22 cellular contexts compared by ENCODE assay signal in the genomic region with DNA sequence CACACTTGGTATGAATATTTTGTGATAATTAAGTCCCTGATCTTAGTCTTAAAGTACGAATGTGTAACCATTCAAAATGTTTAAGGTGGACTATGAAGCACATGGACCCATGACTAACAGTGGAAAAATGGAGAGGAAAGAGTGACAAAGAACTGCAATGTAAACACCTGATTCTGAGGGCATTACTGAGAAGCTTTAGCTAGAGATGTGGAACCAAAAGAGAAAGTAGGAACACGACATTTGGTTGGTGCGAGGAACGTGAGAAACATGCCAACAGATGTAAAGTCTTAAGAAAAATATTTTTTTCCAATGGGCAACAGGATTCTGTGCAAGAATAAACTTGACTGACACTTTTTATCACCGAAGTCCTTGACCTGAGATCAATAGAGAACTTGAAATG.
DNase-seq lines count a peak whose midpoint lies in the region; TF ChIP-seq lines count a peak whose summit lies in the region.
"Had no signal": no experiment of that assay in that cellular context is flagged by ENCODE, and none has a peak within 500 bp of the region (broad histone marks: within the 10 kb centered on the region; RNA-seq: fewer than 3 reads in every experiment).

No MANE protein-coding gene starts in this region.

- H3K9me2 ChIP-seq in MM.1S (replicated peaks; ENCODE audit: insufficient read depth, low read length): no peaks in the 10 kb centered on the region

- H4K20me1 ChIP-seq in MM.1S (ENCODE audit: insufficient read depth, low read length) (no peaks in the 10 kb centered on the region), OCI-LY3 (ENCODE audit: insufficient read depth, low read length) (no peaks in the 10 kb centered on the region)
- H4K20me1 ChIP-seq: BLaER1 treated with 17β-estradiol and CSF1 and Interleukin-3, amounts not matched to agents 10 nM and 100 nM had no signal

- TF ChIP-seq CTCF in MM.1S (IDR thresholded peaks at IDR 0.05; ENCODE audit: low read length) (no peak), OCI-LY3 (IDR thresholded peaks at IDR 0.05; ENCODE audit: low read depth, low read length) (no peak), WERI-Rb-1 (IDR thresholded peaks at IDR 0.05; ENCODE audit: low read depth, low read length) (no peak)

- H3K36me3 ChIP-seq in MM.1S (replicated peaks; ENCODE audit: insufficient read depth, low read length) (no peaks in the 10 kb centered on the region), OCI-LY3 (replicated peaks; ENCODE audit: low read depth, low read length) (no peaks in the 10 kb centered on the region), WERI-Rb-1 (no peaks in the 10 kb centered on the region)
- H3K36me3 ChIP-seq: BLaER1 treated with 17β-estradiol and CSF1 and Interleukin-3, amounts not matched to agents 10 nM and 100 nM had no signal

- H3K4me3 ChIP-seq in MM.1S (ENCODE audit: low read length) (peak overlapping the region; percentile 3; the same call in 1 of the 2 replicates), OCI-LY3 (ENCODE audit: low read length) (peak overlapping the region; percentile 32), WERI-Rb-1 (ENCODE audit: low read depth, low read length) (no peak overlapping the region)
- H3K4me3 ChIP-seq: A549; BLaER1 treated with 17β-estradiol and CSF1 and Interleukin-3, amounts not matched to agents 10 nM and 100 nM; GM12878 had no signal

- no peaks in the 10 kb centered on the region for H3K27me3 ChIP-seq in MM.1S (replicated peaks; ENCODE audit: insufficient read depth, low read length)
- H3K27me3 ChIP-seq in OCI-LY3 (ENCODE audit: low read depth, low read length): no peaks in the 10 kb centered on the region
- H3K27me3 ChIP-seq in WERI-Rb-1 (ENCODE audit: insufficient read depth, low read depth, severe bottlenecking): peaks cover 18% of the 10 kb centered on the region
- H3K27me3 ChIP-seq: BLaER1 treated with 17β-estradiol and CSF1 and Interleukin-3, amounts not matched to agents 10 nM and 100 nM had no signal

- H2AFZ ChIP-seq in MM.1S (ENCODE audit: low read length) (peak overlapping the region; percentile 57), OCI-LY3 (ENCODE audit: low read depth, low read length) (peak overlapping the region; percentile 81)

- peak; percentile 5 for DNase-seq in H4 (ENCODE audit: low spot score)
- DNase-seq in MM.1S: peak; percentile 27
- DNase-seq in WERI-Rb-1: no peak
- DNase-seq in COLO829 (ENCODE audit: low spot score): no peak
- no peak for DNase-seq in NCI-H82 treated with DMSO at 0.1 percent for 48 hours (lab: John Stamatoyannopoulos, UW; ENCODE audit: unreplicated experiment)
- DNase-seq: AML-193; CD4-positive, alpha-beta T cell; CD8-positive, alpha-beta T cell; COR-L47; DMS 273 treated with DMSO at 0.1 percent for 48 hours; DMS153; DMS53; DMS79; DND-41; EL; GDM1 had no signal

- no peaks in the 10 kb centered on the region for H3K9me3 ChIP-seq in MM.1S (replicated peaks; ENCODE audit: insufficient read depth, low read length)
- no peaks in the 10 kb centered on the region for H3K9me3 ChIP-seq in OCI-LY3 (ENCODE audit: insufficient read depth, low read length)
- H3K9me3 ChIP-seq in WERI-Rb-1 (ENCODE audit: severe bottlenecking): no peaks in the 10 kb centered on the region
- H3K9me3 ChIP-seq: BLaER1 treated with 17β-estradiol and CSF1 and Interleukin-3, amounts not matched to agents 10 nM and 100 nM had no signal

- H3K27ac ChIP-seq in MM.1S (ENCODE audit: low read length) (no peak overlapping the region), OCI-LY3 (ENCODE audit: low read length) (no peak overlapping the region), WERI-Rb-1 (no peak overlapping the region)
- H3K27ac ChIP-seq: 22Rv1; A549; BLaER1 treated with 17β-estradiol and CSF1 and Interleukin-3, amounts not matched to agents 10 nM and 100 nM; C4-2B had no signal

- no peaks in the 10 kb centered on the region for H3F3A ChIP-seq in MM.1S (ENCODE audit: insufficient read depth, low read length)

- no peaks in the 10 kb centered on the region for H3K4me1 ChIP-seq in MM.1S (ENCODE audit: low read length)
- H3K4me1 ChIP-seq in OCI-LY3 (ENCODE audit: low read length): no peaks in the 10 kb centered on the region; the same call in 1 of the 2 replicates
- H3K4me1 ChIP-seq: A549; BLaER1 treated with 17β-estradiol and CSF1 and Interleukin-3, amounts not matched to agents 10 nM and 100 nM had no signal

- peak overlapping the region; percentile 44 for H3K4me2 ChIP-seq in MM.1S (ENCODE audit: low read depth, low read length)
- H3K4me2 ChIP-seq in OCI-LY3 (ENCODE audit: low read length): peak overlapping the region; percentile 57
- H3K4me2 ChIP-seq: A549; BLaER1 treated with 17β-estradiol and CSF1 and Interleukin-3, amounts not matched to agents 10 nM and 100 nM had no signal

- H3K79me2 ChIP-seq in MM.1S (ENCODE audit: low read length) (no peaks in the 10 kb centered on the region), OCI-LY3 (ENCODE audit: low read length) (no peaks in the 10 kb centered on the region)

- H3K9ac ChIP-seq in MM.1S (ENCODE audit: low read length) (no peak overlapping the region), OCI-LY3 (ENCODE audit: low read length) (no peak overlapping the region)
- H3K9ac ChIP-seq: BLaER1 treated with 17β-estradiol and CSF1 and Interleukin-3, amounts not matched to agents 10 nM and 100 nM had no signal

Comparison
In these comparisons a context has a peak if more than half of its experiments do, and no peak if none do; other contexts are left out.
1. DNase-seq: peak in H4 (single experiment) and MM.1S (single experiment); none in WERI-Rb-1 (single experiment), COLO829 (single experiment) and NCI-H82 treated with DMSO at 0.1 percent for 48 hours (single experiment).